9 cellular contexts compared by ENCODE assay signal in the genomic region with DNA sequence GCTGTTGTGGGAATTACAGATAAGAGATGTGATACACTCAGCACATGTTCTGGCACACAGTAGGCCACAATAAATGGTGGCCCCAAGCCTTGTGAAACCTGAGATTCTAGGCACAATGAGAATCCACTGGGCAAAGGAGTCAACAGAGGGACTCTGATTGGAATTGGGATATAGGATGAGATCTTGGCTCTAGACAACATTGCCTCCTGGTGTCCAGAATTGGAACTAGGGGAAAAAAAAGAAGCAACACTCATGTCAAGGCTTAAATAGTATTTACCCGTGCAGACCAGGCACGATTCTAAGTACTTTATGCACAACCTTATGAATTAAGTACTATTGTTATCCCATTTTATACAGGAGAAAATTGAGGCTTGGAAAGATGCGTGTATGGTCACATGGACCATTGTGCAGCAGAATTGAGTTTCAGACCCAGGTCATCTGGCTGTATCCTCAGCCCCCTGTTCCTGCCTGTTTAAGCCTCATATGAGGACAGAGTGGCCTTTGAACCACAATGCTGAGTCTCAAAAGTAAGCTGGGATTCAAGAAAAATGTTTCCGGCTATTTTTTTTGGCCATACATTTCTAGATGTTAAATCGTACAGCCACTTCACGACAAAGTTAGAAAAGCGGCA.
DNase-seq lines count a peak whose midpoint lies in the region; ATAC-seq and TF ChIP-seq lines count a peak whose summit lies in the region.
"Had no signal": no experiment of that assay in that cellular context is flagged by ENCODE, and none has a peak within 500 bp of the region (broad histone marks: within the 10 kb centered on the region; RNA-seq: fewer than 3 reads in every experiment).

No MANE protein-coding gene starts in this region.

- H3K9me3 ChIP-seq in CD4-positive, alpha-beta T cell (ENCODE audit: control insufficient read depth, low read length): no peaks in the 10 kb centered on the region

- H3K4me3 Mint-ChIP-seq in CD4-positive, alpha-beta T cell: no peak overlapping the region

- no peaks in the 10 kb centered on the region for H3K4me1 Mint-ChIP-seq in CD4-positive, alpha-beta T cell (ENCODE audit: low read depth)

- no peaks in the 10 kb centered on the region for H3K36me3 ChIP-seq in H7 (replicated peaks; ENCODE audit: control insufficient read depth, insufficient read depth, low read length)

- CTCF ChIA-PET in CD4-positive, alpha-beta T cell (lab: Charles Lee): no interaction called here

- POLR2A ChIA-PET in CD4-positive, alpha-beta T cell (lab: Charles Lee): no interaction called here

- no peaks in the 10 kb centered on the region for H3K9me3 Mint-ChIP-seq in CD4-positive, alpha-beta T cell

- H3K36me3 Mint-ChIP-seq in CD4-positive, alpha-beta T cell (ENCODE audit: low read depth): no peaks in the 10 kb centered on the region

- H3K27me3 ChIP-seq in CD4-positive, alpha-beta T cell (ENCODE audit: control insufficient read depth, insufficient read depth, low read length): peaks cover 21% of the 10 kb centered on the region
- no peaks in the 10 kb centered on the region for H3K27me3 ChIP-seq in H7 (ENCODE audit: control insufficient read depth, insufficient read depth, low read length)

- no peak for ATAC-seq in CD4-positive, alpha-beta T cell (ENCODE audit: poor library complexity)
- ATAC-seq in HG03520 (IDR thresholded peaks at IDR 0.05; ENCODE audit: unreplicated experiment): no peak

- H3K27ac ChIP-seq in CD4-positive, alpha-beta T cell (ENCODE audit: low read depth, low read length): no peak overlapping the region
- H3K27ac ChIP-seq in substantia nigra (ENCODE audit: low read depth, low read length, poor library complexity, severe bottlenecking): no peak overlapping the region

- intact Hi-C loops in CD4-positive, alpha-beta T cell (cut with DNase I, micrococcal nuclease): no loop called here

- no peak overlapping the region for H3K4me3 ChIP-seq in H7 (ENCODE audit: insufficient read depth, low read depth, low read length)

- no peak overlapping the region for H3K27ac Mint-ChIP-seq in CD4-positive, alpha-beta T cell

- no peak for DNase-seq in CD4-positive, alpha-beta T cell
- peak; percentile 65 for DNase-seq in H7
- DNase-seq in NCI-H526 treated with DMSO at 0.1 percent for 48 hours (lab: John Stamatoyannopoulos, UW): peak; percentile 65
- peak; percentile 74 for DNase-seq in dermis blood vessel endothelial cell
- DNase-seq in midbrain (lab: John Stamatoyannopoulos, UW): peak; percentile 41
- DNase-seq in T-helper 1 cell: no peak
- no peak for DNase-seq in substantia nigra (lab: John Stamatoyannopoulos, UW)
- DNase-seq: left cardiac atrium had no signal

- peaks cover 72% of the 10 kb centered on the region for H3K27me3 Mint-ChIP-seq in CD4-positive, alpha-beta T cell

- peak; percentile 42 for TF ChIP-seq CTCF in CD4-positive, alpha-beta T cell (IDR thresholded peaks at IDR 0.05)

Comparison
In these comparisons a context has a peak if more than half of its experiments do, and no peak if none do; other contexts are left out.
1. DNase-seq: peak in H7 (single experiment), NCI-H526 treated with DMSO at 0.1 percent for 48 hours (single experiment), dermis blood vessel endothelial cell (single experiment) and midbrain (single experiment); none in CD4-positive, alpha-beta T cell (0 of 10), T-helper 1 cell (0 of 5) and substantia nigra (0 of 49).